ENCODE assay signal across 8 cellular contexts in the genomic region with DNA sequence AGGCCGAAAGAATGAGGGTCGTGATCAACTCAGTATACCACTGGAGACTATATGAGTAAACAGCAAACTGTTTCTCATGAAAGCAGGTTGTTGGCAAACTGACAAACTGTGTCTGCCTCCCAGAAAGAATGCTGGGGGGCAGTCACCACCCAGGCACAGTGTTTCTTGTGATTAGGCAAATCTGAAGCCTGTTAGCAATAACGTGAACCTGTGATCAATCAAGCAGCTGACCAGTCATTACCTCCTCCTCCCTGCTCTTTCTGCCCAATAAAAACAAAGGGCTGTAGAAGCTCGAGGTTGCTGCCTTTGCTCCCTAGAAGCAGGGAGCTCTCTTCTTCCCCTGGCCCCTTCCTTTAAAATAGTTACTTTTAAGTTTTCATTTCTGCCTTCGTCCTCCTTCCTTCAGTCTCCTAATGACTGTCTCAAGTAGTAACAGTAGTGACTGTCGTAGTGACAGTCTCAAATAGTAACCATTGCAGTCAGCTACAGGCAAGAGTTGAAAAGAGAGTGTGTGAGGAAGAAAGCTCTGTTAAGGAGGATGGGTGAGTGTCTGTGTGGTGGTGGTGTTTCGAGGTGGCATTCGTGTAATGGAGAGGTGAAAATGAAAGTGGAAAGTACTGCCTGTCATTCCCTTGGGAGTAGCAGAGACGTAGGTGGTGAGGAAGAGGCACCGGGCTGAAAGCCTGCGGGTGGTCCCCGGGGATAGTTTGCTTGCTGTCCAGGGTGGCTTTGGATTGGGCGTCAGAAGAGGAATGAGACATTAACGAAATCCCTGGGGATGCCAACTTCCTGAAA. TPM values are rescaled to one million over a fixed set of nuclear protein-coding genes. Genes with fewer than 3 reads are reported as not detected.
DNase-seq lines count a peak whose midpoint lies in the region; ATAC-seq and TF ChIP-seq lines count a peak whose summit lies in the region.

No MANE protein-coding gene starts in this region.

- no peak overlapping the region for H3K56ac ChIP-seq in IMR-90 (ENCODE audit: extremely low read depth, insufficient read depth, low read length)

- H3K4me1 Mint-ChIP-seq in CD4-positive, CD25-positive, alpha-beta regulatory T cell: peaks cover 0 to 16% (median 8%) of the 10 kb centered on the region in 4 donors

- peak overlapping the region; percentile 56; the same call in 1 of the 3 replicates for H2BK15ac ChIP-seq in IMR-90 (ENCODE audit: low read depth, low read length)

- H3K79me1 ChIP-seq in IMR-90 (ENCODE audit: low read depth in 1 of 2, low read length in 2 of 2): no peaks in the 10 kb centered on the region

- H3K4me1 ChIP-seq in CD4-positive, CD25-positive, alpha-beta regulatory T cell (ENCODE audit: control insufficient read depth, insufficient read depth, low read length, poor library complexity, severe bottlenecking): peaks cover 12% of the 10 kb centered on the region
- H3K4me1 ChIP-seq in IMR-90 (ENCODE audit: control insufficient read depth, insufficient read depth, low read length) (no peaks in the 10 kb centered on the region), esophagus squamous epithelium (peaks cover 0 to 16% (median 9%) of the 10 kb centered on the region in 3 donors)

- no peak overlapping the region for H2BK120ac ChIP-seq in IMR-90 (ENCODE audit: low read depth, low read length)

- H3K14ac ChIP-seq in IMR-90 (replicated peaks; ENCODE audit: low read depth, low read length): no peak overlapping the region; the same call in 1 of the 2 replicates

- no peaks in the 10 kb centered on the region for H3K36me3 Mint-ChIP-seq in CD4-positive, CD25-positive, alpha-beta regulatory T cell

- in situ Hi-C loops in IMR-90 (cut with MboI; ENCODE audit: low sequenced_read_pairs): no loop called here

- no peak overlapping the region for H2BK5ac ChIP-seq in IMR-90 (ENCODE audit: low read depth, low read length, poor library complexity, severe bottlenecking)

- no peak overlapping the region for H3K18ac ChIP-seq in IMR-90 (ENCODE audit: low read depth, low read length)

- peak overlapping the region; percentile 28 for H3K4me3 ChIP-seq in CD4-positive, CD25-positive, alpha-beta regulatory T cell (ENCODE audit: low read depth, low read length)
- H3K4me3 ChIP-seq in IMR-90 (ENCODE audit: insufficient read depth, low read depth, low read length): peak overlapping the region; percentile 42
- peak overlapping the region; percentile 3 to 63 (median 30) for H3K4me3 ChIP-seq in esophagus squamous epithelium

- no peak overlapping the region for H4K8ac ChIP-seq in IMR-90 (ENCODE audit: low read depth in 2 of 2, low read length in 2 of 2)

- no peaks in the 10 kb centered on the region for H3K9me3 Mint-ChIP-seq in CD4-positive, CD25-positive, alpha-beta regulatory T cell

- no peak for TF ChIP-seq POLR2A in IMR-90 (IDR thresholded peaks at IDR 0.05; ENCODE audit: low read depth, low read length)
- TF ChIP-seq POLR2A in esophagus squamous epithelium (IDR thresholded peaks at IDR 0.05): no peak

- no peak overlapping the region for H2AK5ac ChIP-seq in IMR-90 (ENCODE audit: low read depth, low read length)

- no peak overlapping the region for H3K27ac Mint-ChIP-seq in CD4-positive, CD25-positive, alpha-beta regulatory T cell

- no peaks in the 10 kb centered on the region for H3K36me3 ChIP-seq in CD4-positive, CD25-positive, alpha-beta regulatory T cell (ENCODE audit: control insufficient read depth, insufficient read depth, low read length)
- H3K36me3 ChIP-seq in IMR-90 (ENCODE audit: control insufficient read depth, insufficient read depth, low read length) (no peaks in the 10 kb centered on the region), esophagus squamous epithelium (no peaks in the 10 kb centered on the region)

- H3K27ac ChIP-seq in CD4-positive, CD25-positive, alpha-beta regulatory T cell (ENCODE audit: insufficient read depth, low read length, poor library complexity, severe bottlenecking): no peak overlapping the region
- no peak overlapping the region for H3K27ac ChIP-seq in IMR-90 (ENCODE audit: insufficient read depth, low read length)
- H3K27ac ChIP-seq in esophagus squamous epithelium: peak overlapping the region in 3 of 4 donors; percentile 30 to 44 (median 36)

- H2AFZ ChIP-seq in IMR-90 (replicated peaks; ENCODE audit: low read length, poor library complexity): peak overlapping the region; percentile 84

- H3K4me2 ChIP-seq in IMR-90 (ENCODE audit: low read depth, low read length): peak overlapping the region; percentile 81

- no peak overlapping the region for H4K91ac ChIP-seq in IMR-90 (ENCODE audit: insufficient read depth, low read depth, low read length)

- no peak overlapping the region for H2AK9ac ChIP-seq in IMR-90 (replicated peaks; ENCODE audit: low read depth, low read length, poor library complexity)

- no peak for TF ChIP-seq RAD21 in IMR-90 (IDR thresholded peaks at IDR 0.05; ENCODE audit: low read length)

- dilution Hi-C loops in IMR-90 (cut with HindIII; ENCODE audit: low sequenced_read_pairs, unreplicated experiment): no loop called here

- H3K9me1 ChIP-seq in IMR-90 (ENCODE audit: insufficient read depth, low read length): peaks cover 5% of the 10 kb centered on the region; the same call in 1 of the 2 replicates

- CTCF ChIA-PET in IMR-90 (lab: Yijun Ruan, JAX): interaction anchor here (0.6 to 1.0 kb wide), 2 partner anchors 13 to 734 kb away, joined by 4 to 5 read pairs; no protein-coding TSS in a partner anchor

- POLR2A ChIA-PET in IMR-90 (lab: Charles Lee; ENCODE audit: unreplicated experiment): no interaction called here

- no peaks in the 10 kb centered on the region for H3K27me3 ChIP-seq in CD4-positive, CD25-positive, alpha-beta regulatory T cell (ENCODE audit: control insufficient read depth, insufficient read depth, low read length)
- H3K27me3 ChIP-seq in IMR-90 (ENCODE audit: control insufficient read depth, insufficient read depth, low read length) (no peaks in the 10 kb centered on the region), esophagus squamous epithelium (no peaks in the 10 kb centered on the region)

- H3K27me3 Mint-ChIP-seq in CD4-positive, CD25-positive, alpha-beta regulatory T cell: no peaks in the 10 kb centered on the region

- no peak for DNase-seq in CD4-positive, CD25-positive, alpha-beta regulatory T cell
- DNase-seq in IMR-90: no peak
- DNase-seq in esophagus squamous epithelium (lab: John Stamatoyannopoulos, UW): no peak
- DNase-seq in stimulated activated naive CD8-positive, alpha-beta T cell treated with anti-CD3 and anti-CD28 coated beads, Interleukin-15, Interleukin-2, amounts not matched to agents 100 U/mL and 50 U/mL, for 24 hours: no peak
- no peak for DNase-seq in SW 1271 (lab: John Stamatoyannopoulos, UW)
- DNase-seq in NCI-H128 (lab: John Stamatoyannopoulos, UW; ENCODE audit: unreplicated experiment): no peak
- no peak for DNase-seq in epidermal melanocyte (ENCODE audit: insufficient read length, low spot score)

- H3K4me3 Mint-ChIP-seq in CD4-positive, CD25-positive, alpha-beta regulatory T cell: no peak overlapping the region

- no peak for TF ChIP-seq CTCF in IMR-90 (conservative IDR thresholded peaks at IDR 0.05; ENCODE audit: low read depth, low read length)
- TF ChIP-seq CTCF in esophagus squamous epithelium (IDR thresholded peaks at IDR 0.05): no peak

- H3K9me3 ChIP-seq in CD4-positive, CD25-positive, alpha-beta regulatory T cell (ENCODE audit: control insufficient read depth in 2 of 2, low read length in 2 of 2): no peaks in the 10 kb centered on the region
- H3K9me3 ChIP-seq in IMR-90 (ENCODE audit: control insufficient read depth, insufficient read depth, low read length) (no peaks in the 10 kb centered on the region), esophagus squamous epithelium (no peaks in the 10 kb centered on the region)

- H2BK20ac ChIP-seq in IMR-90 (ENCODE audit: low read depth, low read length): 0 out of 2 replicates have a peak overlapping the region, but pooled peaks have one; percentile 34

- intact Hi-C loops in IMR-90 (cut with micrococcal nuclease) (no loop called here), esophagus squamous epithelium (cut with DNase I) (no loop called here)

- no peak overlapping the region for H4K5ac ChIP-seq in IMR-90 (ENCODE audit: low read depth, low read length)

- H3K9ac ChIP-seq in IMR-90 (ENCODE audit: low read depth, low read length): no peak overlapping the region

- peak; percentile 21 to 41 for ATAC-seq in CD4-positive, CD25-positive, alpha-beta regulatory T cell (ENCODE audit: low read depth in 2 of 2)
- ATAC-seq in GM21423 (IDR thresholded peaks at IDR 0.05; ENCODE audit: unreplicated experiment) (peak; percentile 58), IMR-90 (ENCODE audit: low read depth) (peak; percentile 56)
- ATAC-seq in stimulated activated naive CD8-positive, alpha-beta T cell treated with anti-CD3 and anti-CD28 coated beads, Interleukin-15, Interleukin-2, amounts not matched to agents 100 U/mL and 50 U/mL, for 24 hours: peak; percentile 41

- no peaks in the 10 kb centered on the region for H4K20me1 ChIP-seq in IMR-90 (ENCODE audit: insufficient read depth, low read length)

- BruUV-seq in IMR-90 (replicated peaks; lab: Mats Ljungman, UMichigan): no TSS peak

- WGBS in IMR-90 (ENCODE audit: extremely low coverage in 2 of 2, insufficient read length in 1 of 2), 2 experiments: 36% methylated on average over 8 of the region's 14 CpGs; no CpG with 5 or more reads in 1 of the 2 experiments
- WGBS in esophagus squamous epithelium, 2 donors: 20 to 29% methylated on average over 14 of the region's 14 CpGs

- no peak overlapping the region for H3K4ac ChIP-seq in IMR-90 (ENCODE audit: low read depth, low read length)

- peak overlapping the region; percentile 82 for H3K23ac ChIP-seq in IMR-90 (ENCODE audit: low read depth, low read length)

TF ChIP-seq in IMR-90, 13 proteins besides CTCF, POLR2A, EP300 and RAD21 (continues in another document):
- TF ChIP-seq RCOR1 (IDR thresholded peaks at IDR 0.05; ENCODE audit: insufficient replicate concordance, low read length) (no peak), FOS (IDR thresholded peaks at IDR 0.05; ENCODE audit: low read depth, low read length) (no peak), SMC3 (IDR thresholded peaks at IDR 0.05; ENCODE audit: low read depth, low read length) (no peak), RFX5 (IDR thresholded peaks at IDR 0.05; ENCODE audit: low read depth, low read length) (no peak), CHD1 (IDR thresholded peaks at IDR 0.05; ENCODE audit: low read depth, low read length) (no peak)

RNA-seq across cellular contexts. Expression of a gene that starts 14.5 kb away (rescaled TPM):
- 6.0 TPM for total RNA-seq in CD4-positive, CD25-positive, alpha-beta regulatory T cell
- polyA plus RNA-seq in CD4-positive, CD25-positive, alpha-beta regulatory T cell: 1 to 10 TPM; 1.4 to 4.2 (median 2.0) TPM
- total RNA-seq in IMR-90 (2012; rRNA removed) (2.5 and 2.8 TPM in 2 replicates), esophagus squamous epithelium (1 to 10 TPM; 3.4 to 5.2 (median 4.0) TPM)
- polyA plus RNA-seq in IMR-90 (2012; rRNA removed): 1.2 and 1.7 TPM in 2 replicates
- 1.0 and 2.5 TPM in 2 replicates for polyA plus RNA-seq in IMR-90 (2012; cell fraction: cytosol; rRNA removed)
- polyA plus RNA-seq in IMR-90 (2012; cell fraction: nucleus; rRNA removed; ENCODE audit: low replicate concordance): 1.1 and 1.9 TPM in 2 replicates

Comparison
In these comparisons a context has a peak if more than half of its experiments do, and no peak if none do; other contexts are left out.
1. H3K27ac ChIP-seq: peak in esophagus squamous epithelium (3 of 4); none in CD4-positive, CD25-positive, alpha-beta regulatory T cell (single experiment) and IMR-90 (single experiment).
2. Peak in every context shown above with its lines, with median percentiles within 50 percentile points of each other: ATAC-seq and H3K4me3 ChIP-seq.